ENCODE assay signal across 10 cellular contexts in genomic region chr7:30984359-30985107, GRCh38. TPM values are rescaled to one million over a fixed set of nuclear protein-coding genes. Genes with fewer than 3 reads are reported as not detected.
DNase-seq lines count a peak whose midpoint lies in the region; ATAC-seq and TF ChIP-seq lines count a peak whose summit lies in the region.
"Had no signal": no experiment of that assay in that cellular context is flagged by ENCODE, and none has a peak within 500 bp of the region (broad histone marks: within the 10 kb centered on the region; RNA-seq: fewer than 3 reads in every experiment).

No MANE protein-coding gene starts in this region.

- H3K27ac Mint-ChIP-seq in stimulated activated memory B cell treated with anti-CD40 and anti-IgM and Interleukin-4, amounts not matched to agents 10 μg/mL and 1 μg/mL and 100 μg/mL, for 72 hours: no peak overlapping the region
- H3K27ac Mint-ChIP-seq: activated T-helper 1 cell treated with anti-CD3 and anti-CD28 coated beads, Interleukin-12 subunit alpha, Interleukin-12 subunit beta, Interleukin-2, Interleukin-4 antibody, amounts not matched to agents 30 ng/mL and 10 ng/mL and 1 ng/mL, durations not matched to agents 14 hours and 24 hours and 36 hours had no signal

- intact Hi-C loops in PC-3 (cut with micrococcal nuclease): no loop called here
- intact Hi-C loops in sciatic nerve (cut with DNase I): no loop called here
- intact Hi-C loops in psoas muscle (cut with DNase I): loop anchor here (1.0 to 10.0 kb wide), 4 partner anchors 136 to 750 kb away; no protein-coding TSS in a partner anchor

- no peak overlapping the region for H3K4me2 ChIP-seq in PC-3 (ENCODE audit: low read length)

- H3K9ac ChIP-seq in PC-3 (ENCODE audit: low read length): no peak overlapping the region

- ATAC-seq in PC-3: peak; percentile 76
- peak; percentile 62 for ATAC-seq in sciatic nerve
- ATAC-seq in psoas muscle: no peak
- no peak for ATAC-seq in stimulated activated memory B cell treated with anti-CD40 and anti-IgM and Interleukin-4, amounts not matched to agents 10 μg/mL and 1 μg/mL and 100 μg/mL, for 72 hours

- no peak overlapping the region for H3K4me3 ChIP-seq in PC-3 (ENCODE audit: low read length)
- no peak overlapping the region for H3K4me3 ChIP-seq in psoas muscle

- H3K9me3 ChIP-seq in PC-3 (ENCODE audit: low read length): no peaks in the 10 kb centered on the region
- H3K9me3 ChIP-seq in psoas muscle: no peaks in the 10 kb centered on the region
- H3K9me3 ChIP-seq: esophagus muscularis mucosa had no signal

- no peaks in the 10 kb centered on the region for H3F3A ChIP-seq in PC-3 (ENCODE audit: low read length, unreplicated experiment)

- peaks cover 56% of the 10 kb centered on the region for H3K27me3 Mint-ChIP-seq in stimulated activated memory B cell treated with anti-CD40 and anti-IgM and Interleukin-4, amounts not matched to agents 10 μg/mL and 1 μg/mL and 100 μg/mL, for 72 hours

- H3K27me3 ChIP-seq in PC-3 (ENCODE audit: low read length) (peaks cover 19% of the 10 kb centered on the region), psoas muscle (ENCODE audit: insufficient read depth in 3 of 3, low read length in 2 of 3) (peaks cover 0 to 4% (median 2%) of the 10 kb centered on the region in 3 donors)

- H2AFZ ChIP-seq in PC-3 (ENCODE audit: low read length): no peak overlapping the region

- H3K36me3 ChIP-seq in PC-3 (ENCODE audit: low read depth, low read length): no peaks in the 10 kb centered on the region
- no peaks in the 10 kb centered on the region for H3K36me3 ChIP-seq in psoas muscle (ENCODE audit: insufficient read depth in 1 of 2, low read depth in 1 of 2)
- H3K36me3 ChIP-seq: esophagus muscularis mucosa had no signal

- H3K4me3 Mint-ChIP-seq in stimulated activated memory B cell treated with anti-CD40 and anti-IgM and Interleukin-4, amounts not matched to agents 10 μg/mL and 1 μg/mL and 100 μg/mL, for 72 hours: no peak overlapping the region
- H3K4me3 Mint-ChIP-seq: activated T-helper 1 cell treated with anti-CD3 and anti-CD28 coated beads, Interleukin-12 subunit alpha, Interleukin-12 subunit beta, Interleukin-2, Interleukin-4 antibody, amounts not matched to agents 30 ng/mL and 10 ng/mL and 1 ng/mL, durations not matched to agents 14 hours and 24 hours and 36 hours had no signal

- no peaks in the 10 kb centered on the region for H3K9me3 Mint-ChIP-seq in stimulated activated memory B cell treated with anti-CD40 and anti-IgM and Interleukin-4, amounts not matched to agents 10 μg/mL and 1 μg/mL and 100 μg/mL, for 72 hours
- H3K9me3 Mint-ChIP-seq: activated T-helper 1 cell treated with anti-CD3 and anti-CD28 coated beads, Interleukin-12 subunit alpha, Interleukin-12 subunit beta, Interleukin-2, Interleukin-4 antibody, amounts not matched to agents 30 ng/mL and 10 ng/mL and 1 ng/mL, durations not matched to agents 14 hours and 24 hours and 36 hours had no signal

- peaks cover 17% of the 10 kb centered on the region for H3K4me1 Mint-ChIP-seq in stimulated activated memory B cell treated with anti-CD40 and anti-IgM and Interleukin-4, amounts not matched to agents 10 μg/mL and 1 μg/mL and 100 μg/mL, for 72 hours

- CTCF ChIA-PET in PC-3 (lab: Charles Lee): interaction anchor here (0.6 to 4.4 kb wide), 4 partner anchors 72 to 183 kb away, joined by 3 to 112 read pairs (median 14); no protein-coding TSS in a partner anchor

- BruUV-seq in PC-3 (replicated peaks; lab: Mats Ljungman, UMichigan): no TSS peak

- POLR2A ChIA-PET in PC-3 (lab: Charles Lee; ENCODE audit: unreplicated experiment): interaction anchor here (0.6 to 0.7 kb wide), 2 partner anchors 14 to 138 kb away, joined by 17 to 19 read pairs; no protein-coding TSS in a partner anchor

- no peaks in the 10 kb centered on the region for H4K20me1 ChIP-seq in PC-3 (ENCODE audit: low read length)

- no peaks in the 10 kb centered on the region for H3K36me3 Mint-ChIP-seq in stimulated activated memory B cell treated with anti-CD40 and anti-IgM and Interleukin-4, amounts not matched to agents 10 μg/mL and 1 μg/mL and 100 μg/mL, for 72 hours

- H3K79me2 ChIP-seq in PC-3 (ENCODE audit: low read length): no peaks in the 10 kb centered on the region

- TF ChIP-seq CTCF in PC-3 (conservative IDR thresholded peaks at IDR 0.05; ENCODE audit: low read depth, low read length) (no peak), psoas muscle (IDR thresholded peaks at IDR 0.05) (no peak)

- DNase-seq in NCI-H2171 (lab: John Stamatoyannopoulos, UW) (peak; percentile 3), NCI-H2171 treated with DMSO at 0.1 percent for 48 hours (lab: John Stamatoyannopoulos, UW) (no peak), PC-3 (peak; percentile 69), fibroblast of gingiva (ENCODE audit: low read depth) (peak; percentile 66), sciatic nerve (ENCODE audit: low spot score) (peak; percentile 44), SHP77 (lab: John Stamatoyannopoulos, UW) (no peak), psoas muscle (no peak)

- H3K4me1 ChIP-seq in PC-3 (ENCODE audit: insufficient read depth, low read length) (peaks cover 7% of the 10 kb centered on the region; the same call in 1 of the 2 replicates), psoas muscle (no peaks in the 10 kb centered on the region)

- WGBS in psoas muscle, 3 donors: 69 to 73% (median 72%) methylated on average over 13 of the region's 13 CpGs

- no peaks in the 10 kb centered on the region for H3K9me2 ChIP-seq in PC-3 (replicated peaks; ENCODE audit: low read length)

- H3K27ac ChIP-seq in PC-3 (ENCODE audit: low read length): no peak overlapping the region
- H3K27ac ChIP-seq in psoas muscle: no peak overlapping the region
- H3K27ac ChIP-seq: esophagus muscularis mucosa had no signal

RNA-seq across cellular contexts. Expression of gene GHRHR, which starts 20.8 kb away (rescaled TPM):
- total RNA-seq in PC-3 (2014; rRNA removed) (not detected in 2 replicates), sciatic nerve (1.2 TPM), psoas muscle (not detected)
- under 1 TPM in 2 of 3 donors, not detected in 1; 0.03 to 0.16 TPM for polyA plus RNA-seq in psoas muscle
- total RNA-seq: activated T-helper 1 cell treated with anti-CD3 and anti-CD28 coated beads, Interleukin-12 subunit alpha, Interleukin-12 subunit beta, Interleukin-2, Interleukin-4 antibody, amounts not matched to agents 30 ng/mL and 10 ng/mL and 1 ng/mL, durations not matched to agents 14 hours and 24 hours and 36 hours; esophagus muscularis mucosa had no signal

Comparison
In these comparisons a context has a peak if more than half of its experiments do, and no peak if none do; other contexts are left out.
1. DNase-seq: peak in NCI-H2171 (single experiment), PC-3 (single experiment), fibroblast of gingiva (single experiment) and sciatic nerve (single experiment); none in NCI-H2171 treated with DMSO at 0.1 percent for 48 hours (single experiment), SHP77 (0 of 2) and psoas muscle (0 of 2).
2. ATAC-seq: peak in PC-3 (single experiment) and sciatic nerve (single experiment); none in psoas muscle (0 of 4) and stimulated activated memory B cell treated with anti-CD40 and anti-IgM and Interleukin-4, amounts not matched to agents 10 μg/mL and 1 μg/mL and 100 μg/mL, for 72 hours (single experiment).
3. intact Hi-C loops: an anchor here in psoas muscle (1.0 to 10.0 kb wide); none called in PC-3 and sciatic nerve.